8 cellular contexts compared by ENCODE assay signal in genomic region chr9:128636024-128636390, GRCh38.
DNase-seq lines count a peak whose midpoint lies in the region; ATAC-seq and TF ChIP-seq lines count a peak whose summit lies in the region.

No MANE protein-coding gene starts in this region.

- peak; percentile 28 for TF ChIP-seq CTCF in HFF-Myc (IDR thresholded peaks at IDR 0.05; ENCODE audit: low read depth, low read length, missing control alignments)

- peak overlapping the region; percentile 37 for H3K27ac Mint-ChIP-seq in stimulated activated naive B cell treated with anti-CD40 and anti-IgM and Interleukin-4, amounts not matched to agents 10 μg/mL and 1 μg/mL and 100 μg/mL, for 72 hours

- DNase-seq in HFF-Myc (ENCODE audit: extremely low read depth, low read depth), result no peak
- DNase-seq in SW480 (ENCODE audit: low spot score), result peak; percentile 84
- DNase-seq in iPS DF 19.7 (ENCODE audit: low read depth, low spot score), result peak; percentile 45
- DNase-seq in stimulated activated naive B cell treated with anti-CD40 and anti-IgM and Interleukin-4, amounts not matched to agents 10 μg/mL and 1 μg/mL and 100 μg/mL, for 72 hours, result no peak
- DNase-seq in AG08395 (ENCODE audit: low spot score), result no peak
- no peak for DNase-seq in hypothalamus (lab: John Stamatoyannopoulos, UW)

- H3K27me3 Mint-ChIP-seq in stimulated activated naive B cell treated with anti-CD40 and anti-IgM and Interleukin-4, amounts not matched to agents 10 μg/mL and 1 μg/mL and 100 μg/mL, for 72 hours, result no peaks in the 10 kb centered on the region

- peaks cover 35 to 46% of the 10 kb centered on the region in 2 donors for H3K36me3 Mint-ChIP-seq in stimulated activated naive B cell treated with anti-CD40 and anti-IgM and Interleukin-4, amounts not matched to agents 10 μg/mL and 1 μg/mL and 100 μg/mL, for 72 hours

- H3K4me3 ChIP-seq in HFF-Myc (replicated peaks; ENCODE audit: low read depth, low read length), result no peak overlapping the region

- H3K9me3 Mint-ChIP-seq in stimulated activated naive B cell treated with anti-CD40 and anti-IgM and Interleukin-4, amounts not matched to agents 10 μg/mL and 1 μg/mL and 100 μg/mL, for 72 hours, result no peaks in the 10 kb centered on the region

- H3K4me1 Mint-ChIP-seq in stimulated activated naive B cell treated with anti-CD40 and anti-IgM and Interleukin-4, amounts not matched to agents 10 μg/mL and 1 μg/mL and 100 μg/mL, for 72 hours, result no peaks in the 10 kb centered on the region

- H3K4me3 Mint-ChIP-seq in stimulated activated naive B cell treated with anti-CD40 and anti-IgM and Interleukin-4, amounts not matched to agents 10 μg/mL and 1 μg/mL and 100 μg/mL, for 72 hours, result no peak overlapping the region

- no peak for ATAC-seq in stimulated activated naive B cell treated with anti-CD40 and anti-IgM and Interleukin-4, amounts not matched to agents 10 μg/mL and 1 μg/mL and 100 μg/mL, for 72 hours (replicated peaks)
- ATAC-seq in HG03457 (IDR thresholded peaks at IDR 0.05; ENCODE audit: unreplicated experiment), result no peak
- no peak for ATAC-seq in GM19328 (IDR thresholded peaks at IDR 0.05; ENCODE audit: unreplicated experiment)

Comparison
In these comparisons a context has a peak if more than half of its experiments do, and no peak if none do; other contexts are left out.
1. DNase-seq: peak in SW480 (single experiment) and iPS DF 19.7 (single experiment); none in HFF-Myc (single experiment), stimulated activated naive B cell treated with anti-CD40 and anti-IgM and Interleukin-4, amounts not matched to agents 10 μg/mL and 1 μg/mL and 100 μg/mL, for 72 hours (single experiment), AG08395 (single experiment) and hypothalamus (0 of 51).